Comparison of ENCODE assay signal across 25 cellular contexts in the genomic region with DNA sequence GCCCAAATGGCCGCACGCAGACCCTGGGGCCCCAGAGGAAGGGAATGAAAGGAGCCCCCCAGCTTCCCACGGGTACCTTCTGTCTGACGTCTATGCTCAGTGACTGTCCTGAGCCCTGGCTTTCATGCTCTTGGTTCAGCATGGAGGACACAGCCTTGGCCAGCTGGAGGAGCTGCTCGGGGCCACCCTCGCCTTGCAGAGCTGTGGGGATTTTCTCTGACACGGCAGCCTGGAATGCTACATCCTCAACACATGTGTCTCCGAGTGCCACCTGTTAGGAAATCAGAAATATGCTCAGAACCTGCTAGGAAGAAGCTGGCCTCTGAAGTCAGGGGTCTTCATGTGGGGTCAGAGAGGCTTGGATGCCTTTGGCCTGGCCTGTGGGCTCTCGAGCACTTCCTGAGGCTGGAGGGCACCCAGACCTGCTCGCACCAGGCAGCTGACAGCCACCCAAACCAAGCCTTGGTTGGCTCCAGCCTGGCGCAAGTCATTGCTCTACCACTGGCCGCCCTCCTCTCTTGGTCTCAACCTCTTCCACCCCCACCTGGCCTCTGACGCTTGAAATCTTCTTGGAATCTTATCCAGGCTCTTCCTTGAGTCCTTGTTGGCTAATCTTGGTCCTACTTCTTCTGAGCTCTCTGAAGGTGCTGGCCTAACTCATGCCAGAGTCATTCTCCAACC.
DNase-seq lines count a peak whose midpoint lies in the region; ATAC-seq and TF ChIP-seq lines count a peak whose summit lies in the region.
"Had no signal": no experiment of that assay in that cellular context is flagged by ENCODE, and none has a peak within 500 bp of the region (broad histone marks: within the 10 kb centered on the region; RNA-seq: fewer than 3 reads in every experiment).

No MANE protein-coding gene starts in this region.

- POLR2A ChIA-PET in Panc1 (lab: Charles Lee) = no interaction called here

- no peak overlapping the region for H3K27ac ChIP-seq in Panc1 (ENCODE audit: low read length)
- H3K27ac ChIP-seq in fibroblast of lung (ENCODE audit: insufficient read depth, low read length) = no peak overlapping the region

- H3K36me3 ChIP-seq in Panc1 (ENCODE audit: control insufficient read depth, insufficient read depth, low read length) = no peaks in the 10 kb centered on the region
- H3K36me3 ChIP-seq in fibroblast of lung (ENCODE audit: control insufficient read depth, insufficient read depth, low read length) = no peaks in the 10 kb centered on the region

- H3K79me2 ChIP-seq in fibroblast of lung (ENCODE audit: control insufficient read depth, insufficient read depth, low read length) = no peaks in the 10 kb centered on the region

- no peaks in the 10 kb centered on the region for H4K20me1 ChIP-seq in fibroblast of lung (ENCODE audit: control insufficient read depth, extremely low read depth, insufficient read depth, low read length)

- intact Hi-C loops in Panc1 (cut with micrococcal nuclease; ENCODE audit: unreplicated experiment) = no loop called here

- H3K9me3 Mint-ChIP-seq in osteocyte (ENCODE audit: unreplicated experiment) = no peaks in the 10 kb centered on the region
- H3K9me3 Mint-ChIP-seq: activated CD4-positive, alpha-beta memory T cell treated with anti-CD3 and anti-CD28 coated beads, Interleukin-2, amount 10 ng/mL, durations not matched to agents 7 days and 5 days; natural killer cell; WTC11 had no signal

- H3K4me3 ChIP-seq in Panc1 (ENCODE audit: low read depth in 2 of 2, low read length in 2 of 2) = no peak overlapping the region
- no peak overlapping the region for H3K4me3 ChIP-seq in fibroblast of lung (replicated peaks in 1 of 4; ENCODE audit: control extremely low read depth in 1 of 4, insufficient read depth in 1 of 4, low read depth in 3 of 4, low read length in 4 of 4)

- no peaks in the 10 kb centered on the region for H3K9me3 ChIP-seq in Panc1 (ENCODE audit: control insufficient read depth, insufficient read depth, low read depth, low read length)
- H3K9me3 ChIP-seq in fibroblast of lung (ENCODE audit: control insufficient read depth, insufficient read depth, low read depth, low read length) = no peaks in the 10 kb centered on the region

- H3K4me1 Mint-ChIP-seq in osteocyte (ENCODE audit: unreplicated experiment) = peaks cover 3% of the 10 kb centered on the region
- H3K4me1 Mint-ChIP-seq: activated CD4-positive, alpha-beta memory T cell treated with anti-CD3 and anti-CD28 coated beads, Interleukin-2, amount 10 ng/mL, durations not matched to agents 7 days and 5 days; natural killer cell had no signal

- peak overlapping the region; percentile 25 for H3K4me2 ChIP-seq in fibroblast of lung (ENCODE audit: extremely low read depth, insufficient read depth, low read length)

- H3K27me3 ChIP-seq in Panc1 (ENCODE audit: control insufficient read depth, insufficient read depth, low read length) (no peaks in the 10 kb centered on the region), fibroblast of lung (ENCODE audit: control insufficient read depth, insufficient read depth, low read length) (no peaks in the 10 kb centered on the region)

- BruUV-seq in Panc1 (replicated peaks; lab: Mats Ljungman, UMichigan) = no TSS peak

- CTCF ChIA-PET in Panc1 (lab: Charles Lee) = no interaction called here

- H2AFZ ChIP-seq in fibroblast of lung (ENCODE audit: low read length) = no peak overlapping the region

- in situ Hi-C loops in Panc1 (cut with HindIII; ENCODE audit: low pct_unique_long_range_greater_than_20kb, low sequenced_read_pairs) = no loop called here

- TF ChIP-seq CTCF in Panc1 (IDR thresholded peaks at IDR 0.05) = no peak
- TF ChIP-seq CTCF in fibroblast of lung (conservative IDR thresholded peaks at IDR 0.05 in 1 of 2, IDR thresholded peaks at IDR 0.05 in 1 of 2; ENCODE audit: low read depth in 1 of 2, low read length in 2 of 2) = no peak
- no peak for TF ChIP-seq CTCF in osteocyte (IDR thresholded peaks at IDR 0.05)

- DNase-seq in GM03348 (ENCODE audit: low spot score) (peak; percentile 27), Panc1 (ENCODE audit: low read depth, low spot score) (no peak), fibroblast of lung (ENCODE audit: low read depth in 2 of 2) (peak in 1 of 2 donors; percentile 24), renal cortical epithelial cell (ENCODE audit: low read depth) (peak; percentile 15), islet precursor cell (no peak), osteocyte (ENCODE audit: extremely low spot score, unreplicated experiment) (no peak), H4 (ENCODE audit: low spot score) (no peak)
- DNase-seq: activated CD4-positive, alpha-beta memory T cell treated with anti-CD3 and anti-CD28 coated beads, Interleukin-2, amount 10 ng/mL, durations not matched to agents 7 days and 5 days; activated naive CD4-positive, alpha-beta T cell treated with Interleukin-2 at 50 U/mL for 16 hours; activated T-cell treated with anti-CD3 and anti-CD28 coated beads, Interleukin-2, amount 50 U/mL, for 1 hour; anterior cingulate cortex; cortex of kidney; DMS 273 treated with DMSO at 0.1 percent for 48 hours; hippocampal formation; kidney glomerular epithelial cell; natural killer cell; NCI-H2107; NCI-H526; SIG-M5; small intestine; stimulated activated CD4-positive, alpha-beta T cell treated with anti-CD3 and anti-CD28 coated beads, Interleukin-4, amount 100 ng/mL, for 24 hours; T-helper 2 cell had no signal

- H3K4me1 ChIP-seq in Panc1 (ENCODE audit: control insufficient read depth, insufficient read depth, low read length) = 0 out of 2 replicates have a peak, but pooled peaks cover 3% of the 10 kb centered on the region
- peaks cover 9% of the 10 kb centered on the region for H3K4me1 ChIP-seq in fibroblast of lung (ENCODE audit: control insufficient read depth, extremely low read depth, insufficient read depth, low read length)

- no peak overlapping the region for H3K4me3 Mint-ChIP-seq in osteocyte (ENCODE audit: unreplicated experiment)
- H3K4me3 Mint-ChIP-seq: activated CD4-positive, alpha-beta memory T cell treated with anti-CD3 and anti-CD28 coated beads, Interleukin-2, amount 10 ng/mL, durations not matched to agents 7 days and 5 days; natural killer cell; WTC11 had no signal

- H3K27ac Mint-ChIP-seq in osteocyte (ENCODE audit: unreplicated experiment) = no peak overlapping the region
- H3K27ac Mint-ChIP-seq: activated CD4-positive, alpha-beta memory T cell treated with anti-CD3 and anti-CD28 coated beads, Interleukin-2, amount 10 ng/mL, durations not matched to agents 7 days and 5 days; natural killer cell; progenitor cell of endocrine pancreas; WTC11 had no signal

- no peaks in the 10 kb centered on the region for H3K36me3 Mint-ChIP-seq in osteocyte (ENCODE audit: unreplicated experiment)
- H3K36me3 Mint-ChIP-seq: natural killer cell, WTC11 had no signal

- no peak overlapping the region for H3K9ac ChIP-seq in fibroblast of lung (ENCODE audit: insufficient read depth, low read length)

- ATAC-seq in Panc1 = peak; percentile 22; the same call in 1 of the 2 replicates
- ATAC-seq in GM19328 (IDR thresholded peaks at IDR 0.05; ENCODE audit: unreplicated experiment) = no peak
- ATAC-seq: natural killer cell, WTC11 had no signal

- H3K27me3 Mint-ChIP-seq in osteocyte (ENCODE audit: unreplicated experiment) = peaks cover 6% of the 10 kb centered on the region

Comparison
In these comparisons a context has a peak if more than half of its experiments do, and no peak if none do; other contexts are left out.
1. DNase-seq: peak in GM03348 (single experiment) and renal cortical epithelial cell (single experiment); none in Panc1 (single experiment), islet precursor cell (single experiment), osteocyte (single experiment) and H4 (single experiment).